Comparison of ENCODE assay signal across 17 cellular contexts in genomic region chr19:1748703-1749341, GRCh38. TPM values are rescaled to one million over a fixed set of nuclear protein-coding genes. Genes with fewer than 3 reads are reported as not detected.
DNase-seq lines count a peak whose midpoint lies in the region; ATAC-seq and TF ChIP-seq lines count a peak whose summit lies in the region.
"Had no signal": no experiment of that assay in that cellular context is flagged by ENCODE, and none has a peak within 500 bp of the region (broad histone marks: within the 10 kb centered on the region; RNA-seq: fewer than 3 reads in every experiment).

No MANE protein-coding gene starts in this region.

- H3K4me1 Mint-ChIP-seq in stimulated activated memory B cell treated with anti-CD40 and anti-IgM and Interleukin-4, amounts not matched to agents 10 μg/mL and 1 μg/mL and 100 μg/mL, for 72 hours = peaks cover 41% of the 10 kb centered on the region

- intact Hi-C loops in esophagus muscularis mucosa (cut with DNase I) = no loop called here

- H3K4me1 ChIP-seq in HEK293 (ENCODE audit: control insufficient read depth, insufficient read depth, low read length) (peaks cover 12% of the 10 kb centered on the region; the same call in 1 of the 2 replicates), esophagus muscularis mucosa (peaks cover 21 to 52% (median 32%) of the 10 kb centered on the region in 4 donors)

- POLR2A ChIA-PET in HEK293 (lab: Yijun Ruan, JAX) (interaction anchor here (0.6 kb wide), 1 partner anchor 16 kb away, joined by 3 read pairs; no protein-coding TSS in a partner anchor), RWPE1 (lab: Yijun Ruan, JAX; ENCODE audit: low non-redundant PET) (no interaction called here)

- H3K4me3 ChIP-seq in HEK293 (ENCODE audit: low read depth, low read length) = no peak overlapping the region
- H3K4me3 ChIP-seq in esophagus muscularis mucosa = peak overlapping the region; percentile 11 to 37 (median 34)

- H3K27ac ChIP-seq in HEK293 (ENCODE audit: extremely low read depth, low read depth, low read length) (peak overlapping the region; percentile 28; the same call in 1 of the 2 replicates), RWPE1 (peak overlapping the region; percentile 86; the same call in 1 of the 2 replicates), esophagus muscularis mucosa (replicated peaks in 1 of 4) (no peak overlapping the region)

- H3K9me3 Mint-ChIP-seq in stimulated activated memory B cell treated with anti-CD40 and anti-IgM and Interleukin-4, amounts not matched to agents 10 μg/mL and 1 μg/mL and 100 μg/mL, for 72 hours = no peaks in the 10 kb centered on the region
- H3K9me3 Mint-ChIP-seq: naive thymus-derived CD8-positive, alpha-beta T cell; T-helper 2 cell treated with Interferon-gamma antibody and Interleukin-4, amounts not matched to agents 5 μg/mL and 100 μg/mL, for 36 hours had no signal

- CTCF ChIA-PET in HEK293 (lab: Yijun Ruan, JAX) (no interaction called here), RWPE1 (lab: Yijun Ruan, JAX) (no interaction called here)

- H3K27ac Mint-ChIP-seq in stimulated activated memory B cell treated with anti-CD40 and anti-IgM and Interleukin-4, amounts not matched to agents 10 μg/mL and 1 μg/mL and 100 μg/mL, for 72 hours = no peak overlapping the region
- H3K27ac Mint-ChIP-seq: naive thymus-derived CD8-positive, alpha-beta T cell had no signal

- 0% methylated on average over 19 of the region's 58 CpGs for WGBS in esophagus muscularis mucosa

- TF ChIP-seq POLR2A in esophagus muscularis mucosa (IDR thresholded peaks at IDR 0.05; ENCODE audit: low read depth) = no peak

- H3K36me3 Mint-ChIP-seq in stimulated activated memory B cell treated with anti-CD40 and anti-IgM and Interleukin-4, amounts not matched to agents 10 μg/mL and 1 μg/mL and 100 μg/mL, for 72 hours = no peaks in the 10 kb centered on the region
- H3K36me3 Mint-ChIP-seq: naive thymus-derived CD8-positive, alpha-beta T cell had no signal

- TF ChIP-seq CTCF in HEK293 (tag by site-specific recombination; IDR thresholded peaks at IDR 0.05) (no peak), RWPE1 (conservative IDR thresholded peaks at IDR 0.05; ENCODE audit: low read depth) (no peak), esophagus muscularis mucosa (IDR thresholded peaks at IDR 0.05) (no peak)

- no peak for ATAC-seq in stimulated activated memory B cell treated with anti-CD40 and anti-IgM and Interleukin-4, amounts not matched to agents 10 μg/mL and 1 μg/mL and 100 μg/mL, for 72 hours
- ATAC-seq in HG03159 (IDR thresholded peaks at IDR 0.05; ENCODE audit: unreplicated experiment) (no peak), GM19455 (IDR thresholded peaks at IDR 0.05; ENCODE audit: unreplicated experiment) (no peak), GM19397 (IDR thresholded peaks at IDR 0.05; ENCODE audit: unreplicated experiment) (no peak)
- ATAC-seq: activated CD4-positive, CD25-positive, alpha-beta regulatory T cell treated with anti-CD3 and anti-CD28 coated beads, Interleukin-2, amount 50 U/mL, for 24 hours; left lobe of liver; naive thymus-derived CD8-positive, alpha-beta T cell had no signal

- peaks cover 77% of the 10 kb centered on the region for H3K27me3 Mint-ChIP-seq in stimulated activated memory B cell treated with anti-CD40 and anti-IgM and Interleukin-4, amounts not matched to agents 10 μg/mL and 1 μg/mL and 100 μg/mL, for 72 hours

- no peak for TF ChIP-seq EP300 in esophagus muscularis mucosa (IDR thresholded peaks at IDR 0.05)

- H3K27me3 ChIP-seq in esophagus muscularis mucosa = peaks cover 17 to 97% (median 75%) of the 10 kb centered on the region in 4 donors

- no peaks in the 10 kb centered on the region for H3K36me3 ChIP-seq in HEK293 (ENCODE audit: control insufficient read depth in 2 of 2, insufficient read depth in 1 of 2, low read length in 2 of 2)
- no peaks in the 10 kb centered on the region for H3K36me3 ChIP-seq in esophagus muscularis mucosa

- DNase-seq in RWPE1 (ENCODE audit: low spot score) (no peak), esophagus muscularis mucosa (ENCODE audit: extremely low spot score) (no peak), CD1c-positive myeloid dendritic cell (ENCODE audit: extremely low spot score) (no peak)
- DNase-seq: activated effector memory CD4-positive, alpha-beta T cell treated with anti-CD3 and anti-CD28 coated beads, Interleukin-2, amount 50 U/mL, for 16 hours; anterior cingulate cortex; naive thymus-derived CD8-positive, alpha-beta T cell; NCI-H1092; SHP77 treated with DMSO at 0.1 percent for 48 hours had no signal

- H3K4me3 Mint-ChIP-seq in stimulated activated memory B cell treated with anti-CD40 and anti-IgM and Interleukin-4, amounts not matched to agents 10 μg/mL and 1 μg/mL and 100 μg/mL, for 72 hours = peak overlapping the region; percentile 23

- H3K9me3 ChIP-seq in HEK293 (ENCODE audit: control insufficient read depth, insufficient read depth, low read depth, low read length) (no peaks in the 10 kb centered on the region), esophagus muscularis mucosa (no peaks in the 10 kb centered on the region)

TF ChIP-seq in HEK293, 187 proteins besides CTCF, POLR2A, EP300 and RAD21 (continues in another document):
- 0 out of 2 replicates have a peak, but pooled peaks have one; percentile 15 for TF ChIP-seq ZNF660 (tag by site-specific recombination; IDR thresholded peaks at IDR 0.05)
- peak; percentile 43; the same call in 1 of the 2 replicates for TF ChIP-seq GLIS2 (tag by site-specific recombination; IDR thresholded peaks at IDR 0.05)
- TF ChIP-seq ZFP69B (tag by site-specific recombination; IDR thresholded peaks at IDR 0.05) = peak; percentile 56; the same call in 1 of the 2 replicates
- no peak for TF ChIP-seq ZSCAN5A (tag by site-specific recombination; IDR thresholded peaks at IDR 0.05)
- no peak for TF ChIP-seq ZFP3 (tag by site-specific recombination; IDR thresholded peaks at IDR 0.05; ENCODE audit: low read depth)
- no peak for TF ChIP-seq ZNF211 (tag by site-specific recombination; IDR thresholded peaks at IDR 0.05; ENCODE audit: low read depth)
- no peak for TF ChIP-seq ZNF518A (tag by site-specific recombination; conservative IDR thresholded peaks at IDR 0.05; ENCODE audit: low read depth)
- 0 out of 2 replicates have a peak, but pooled peaks have one; percentile 17 for TF ChIP-seq ZNF391 (tag by site-specific recombination; IDR thresholded peaks at IDR 0.05; ENCODE audit: borderline replicate concordance, low read depth)
- TF ChIP-seq ZNF837 (tag by site-specific recombination; IDR thresholded peaks at IDR 0.05) = peak; percentile 98
- 0 out of 2 replicates have a peak, but pooled peaks have one; percentile 36 for TF ChIP-seq ZNF645 (tag by site-specific recombination; IDR thresholded peaks at IDR 0.05)

RNA-seq across cellular contexts. Expression of gene ONECUT3, which starts 4.5 kb away (rescaled TPM):
- total RNA-seq in esophagus muscularis mucosa = not detected
- total RNA-seq: naive thymus-derived CD8-positive, alpha-beta T cell; temporal lobe had no signal

Comparison
In these comparisons a context has a peak if more than half of its experiments do, and no peak if none do; other contexts are left out.
1. H3K27ac ChIP-seq: peak in HEK293 (single experiment) and RWPE1 (single experiment); none in esophagus muscularis mucosa (0 of 4).